17 cellular contexts compared by ENCODE assay signal in genomic region chr11:105456950-105457349, GRCh38.
DNase-seq lines count a peak whose midpoint lies in the region; ATAC-seq and TF ChIP-seq lines count a peak whose summit lies in the region.
"Had no signal": no experiment of that assay in that cellular context is flagged by ENCODE, and none has a peak within 500 bp of the region (broad histone marks: within the 10 kb centered on the region; RNA-seq: fewer than 3 reads in every experiment).

No MANE protein-coding gene starts in this region.

- no peaks in the 10 kb centered on the region for H3K4me1 ChIP-seq in foreskin keratinocyte
- H3K4me1 ChIP-seq: BLaER1, right atrium auricular region had no signal

- no peaks in the 10 kb centered on the region for H3K27me3 ChIP-seq in foreskin keratinocyte
- H3K27me3 ChIP-seq: BLaER1, hepatocyte, right atrium auricular region had no signal

- DNase-seq in GM12864 (ENCODE audit: low read depth) (no peak), NB4 (ENCODE audit: low read depth) (peak; percentile 3), foreskin keratinocyte (no peak)
- no peak for DNase-seq in central memory CD4-positive, alpha-beta T cell
- DNase-seq in activated effector memory CD4-positive, alpha-beta T cell treated with Interleukin-2 at 50 U/mL for 16 hours, result no peak
- DNase-seq: natural killer cell; NCI-H510A treated with DMSO at 0.1 percent for 48 hours; Right ventricle myocardium superior; stimulated activated CD4-positive, alpha-beta T cell treated with anti-CD3 and anti-CD28 coated beads, Interleukin-4, amount 100 ng/mL, for 1 hour; stimulated activated naive CD4-positive, alpha-beta T cell had no signal

- TF ChIP-seq CTCF in GM12864 (IDR thresholded peaks at IDR 0.05; ENCODE audit: low read depth, low read length, missing control alignments) (peak; percentile 49), NB4 (IDR thresholded peaks at IDR 0.05; ENCODE audit: low read depth, low read length) (peak; percentile 30), foreskin keratinocyte (conservative IDR thresholded peaks at IDR 0.05) (no peak)

- TF ChIP-seq POLR2A in NB4 (IDR thresholded peaks at IDR 0.05; ENCODE audit: extremely low read depth, insufficient read length), result no peak

- ATAC-seq in GM21526 (IDR thresholded peaks at IDR 0.05; ENCODE audit: low FRiP score, unreplicated experiment) (peak; percentile 78), foreskin keratinocyte (peak; percentile 18), HG03095 (IDR thresholded peaks at IDR 0.05; ENCODE audit: unreplicated experiment) (no peak), GM21723 (IDR thresholded peaks at IDR 0.05; ENCODE audit: unreplicated experiment) (no peak)
- ATAC-seq: natural killer cell had no signal

- no peak overlapping the region for H3K27ac ChIP-seq in foreskin keratinocyte
- H3K27ac ChIP-seq: BLaER1, epithelial cell of prostate, hepatocyte, right atrium auricular region had no signal

- no peak overlapping the region for H3K4me3 ChIP-seq in GM12864 (ENCODE audit: low read depth, low read length)
- H3K4me3 ChIP-seq in NB4 (ENCODE audit: low read depth, low read length), result no peak overlapping the region
- H3K4me3 ChIP-seq: BLaER1, hepatocyte, right atrium auricular region had no signal

Comparison
In these comparisons a context has a peak if more than half of its experiments do, and no peak if none do; other contexts are left out.
1. ATAC-seq: peak in GM21526 (single experiment) and foreskin keratinocyte (single experiment); none in HG03095 (single experiment) and GM21723 (single experiment).